Comparison of ENCODE assay signal across 29 cellular contexts in genomic region chr2:119181391-119181790, GRCh38. TPM values are rescaled to one million over a fixed set of nuclear protein-coding genes. Genes with fewer than 3 reads are reported as not detected.
"Had no signal": no experiment of that assay in that cellular context is flagged by ENCODE, and none has a peak within 500 bp of the region (broad histone marks: within the 10 kb centered on the region; RNA-seq: fewer than 3 reads in every experiment).

No MANE protein-coding gene starts in this region.

- H3K9me3 Mint-ChIP-seq: naive thymus-derived CD8-positive, alpha-beta T cell; stimulated activated memory B cell treated with anti-CD40 and anti-IgM and Interleukin-4, amounts not matched to agents 10 μg/mL and 1 μg/mL and 100 μg/mL, for 72 hours had no signal

- H3K4me1 Mint-ChIP-seq: naive thymus-derived CD8-positive, alpha-beta T cell; stimulated activated memory B cell treated with anti-CD40 and anti-IgM and Interleukin-4, amounts not matched to agents 10 μg/mL and 1 μg/mL and 100 μg/mL, for 72 hours had no signal

- ATAC-seq: heart right ventricle; naive thymus-derived CD8-positive, alpha-beta T cell; pancreas; psoas muscle; right lobe of liver; stimulated activated memory B cell treated with anti-CD40 and anti-IgM and Interleukin-4, amounts not matched to agents 10 μg/mL and 1 μg/mL and 100 μg/mL, for 72 hours; stimulated activated naive CD8-positive, alpha-beta T cell treated with anti-CD3 and anti-CD28 coated beads, Interleukin-15, Interleukin-2, amounts not matched to agents 100 U/mL and 50 U/mL, for 24 hours; upper lobe of right lung had no signal

- H3K79me2 ChIP-seq: hepatocyte had no signal

- H2AFZ ChIP-seq: hepatocyte had no signal

- H3K27me3 ChIP-seq: hepatocyte, pancreas, right lobe of liver, stomach, testis, thyroid gland, transverse colon, upper lobe of right lung had no signal

- H3K4me2 ChIP-seq: hepatocyte, smooth muscle cell had no signal

- H3K36me3 Mint-ChIP-seq: naive thymus-derived CD8-positive, alpha-beta T cell; stimulated activated memory B cell treated with anti-CD40 and anti-IgM and Interleukin-4, amounts not matched to agents 10 μg/mL and 1 μg/mL and 100 μg/mL, for 72 hours had no signal

- H3K27ac ChIP-seq: heart right ventricle, hepatocyte, left ventricle myocardium inferior, pancreas, psoas muscle, right lobe of liver, stomach, testis, thyroid gland, transverse colon, upper lobe of right lung had no signal

- H3K4me1 ChIP-seq: heart right ventricle, pancreas, psoas muscle, right lobe of liver, stomach, testis, thyroid gland, transverse colon, upper lobe of right lung had no signal

- H3K4me3 ChIP-seq: heart right ventricle, hepatocyte, left ventricle myocardium inferior, lung, mucosa of descending colon, pancreas, psoas muscle, right lobe of liver, smooth muscle cell, stomach, testis, thyroid gland, transverse colon, upper lobe of right lung had no signal

- H3K4me3 Mint-ChIP-seq: naive thymus-derived CD8-positive, alpha-beta T cell; stimulated activated memory B cell treated with anti-CD40 and anti-IgM and Interleukin-4, amounts not matched to agents 10 μg/mL and 1 μg/mL and 100 μg/mL, for 72 hours had no signal

- DNase-seq: heart right ventricle; islet precursor cell; left ventricle myocardium inferior; midbrain; mucosa of descending colon; naive thymus-derived CD8-positive, alpha-beta T cell; nucleus accumbens; pancreas; psoas muscle; right lobe of liver; stimulated activated CD4-positive, alpha-beta T cell treated with anti-CD3 and anti-CD28 coated beads, Interleukin-1b, Interleukin-23, amount 100 ng/mL, for 48 hours; stimulated activated CD4-positive, alpha-beta T cell treated with anti-CD3 and anti-CD28 coated beads, Interleukin-2, amount 100 ng/mL, for 48 hours; stimulated activated CD4-positive, alpha-beta T cell treated with anti-CD3 and anti-CD28 coated beads, Interleukin-4, amount 100 ng/mL, for 4 hours; stimulated activated CD8-positive, alpha-beta memory T cell treated with anti-CD3 and anti-CD28 coated beads, Interleukin-4, amount 100 ng/mL, for 48 hours; stimulated activated naive CD8-positive, alpha-beta T cell treated with anti-CD3 and anti-CD28 coated beads, Interleukin-15, Interleukin-2, amounts not matched to agents 100 U/mL and 50 U/mL, for 24 hours; stomach; testis; thyroid gland; transverse colon; upper lobe of right lung had no signal

- H3K9me3 ChIP-seq: heart right ventricle, left ventricle myocardium inferior, mucosa of descending colon, pancreas, psoas muscle, right lobe of liver, stomach, testis, thyroid gland, transverse colon, upper lobe of right lung had no signal

- H3K27me3 Mint-ChIP-seq: stimulated activated memory B cell treated with anti-CD40 and anti-IgM and Interleukin-4, amounts not matched to agents 10 μg/mL and 1 μg/mL and 100 μg/mL, for 72 hours had no signal

- H3K27ac Mint-ChIP-seq: naive thymus-derived CD8-positive, alpha-beta T cell; stimulated activated memory B cell treated with anti-CD40 and anti-IgM and Interleukin-4, amounts not matched to agents 10 μg/mL and 1 μg/mL and 100 μg/mL, for 72 hours had no signal

- H3K36me3 ChIP-seq: heart right ventricle, left ventricle myocardium inferior, pancreas, right lobe of liver, stomach, thyroid gland, transverse colon, upper lobe of right lung had no signal

RNA-seq across cellular contexts. Expression of gene C1QL2, which starts 22.8 kb away (rescaled TPM):
- total RNA-seq: heart right ventricle; kidney epithelial cell; left ventricle myocardium inferior; mesenteric fat pad; mucosa of descending colon; naive thymus-derived CD8-positive, alpha-beta T cell; osteoblast; psoas muscle; right lobe of liver; skeletal muscle tissue; smooth muscle cell; stomach; thyroid gland; transverse colon; upper lobe of right lung had no signal
- polyA plus RNA-seq: naive thymus-derived CD8-positive, alpha-beta T cell; neural cell; smooth muscle cell; stomach had no signal

RNA-seq across cellular contexts. Expression of gene STEAP3, which starts 42.2 kb away (rescaled TPM):
- total RNA-seq: naive thymus-derived CD8-positive, alpha-beta T cell had no signal
- polyA plus RNA-seq: neural cell had no signal
